In genomic region chr11:117172678-117173421, GRCh38 we compare ENCODE assay signal across 10 cellular contexts. TPM values are rescaled to one million over a fixed set of nuclear protein-coding genes. Genes with fewer than 3 reads are reported as not detected.
DNase-seq lines count a peak whose midpoint lies in the region; ATAC-seq and TF ChIP-seq lines count a peak whose summit lies in the region.
"Had no signal": no experiment of that assay in that cellular context is flagged by ENCODE, and none has a peak within 500 bp of the region (broad histone marks: within the 10 kb centered on the region; RNA-seq: fewer than 3 reads in every experiment).

No MANE protein-coding gene starts in this region.

- no peak overlapping the region for H3K4me3 Mint-ChIP-seq in stimulated activated naive CD8-positive, alpha-beta T cell treated with anti-CD3 and anti-CD28 coated beads, Interleukin-15, Interleukin-2, amounts not matched to agents 100 ng/mL and 50 ng/mL, for 24 hours
- no peak overlapping the region for H3K4me3 Mint-ChIP-seq in stimulated activated naive CD8-positive, alpha-beta T cell treated with anti-CD3 and anti-CD28 coated beads, Interleukin-15, amount 100 ng/mL, for 72 hours
- H3K4me3 Mint-ChIP-seq: activated T-cell treated with anti-CD3 and anti-CD28 coated beads, Interleukin-2, amount 50 U/mL, for 72 hours had no signal

- H3K36me3 ChIP-seq in mesodermal cell (ENCODE audit: control insufficient read depth, insufficient read depth, low read length): peaks cover 61% of the 10 kb centered on the region

- no peak for TF ChIP-seq CTCF in epithelial cell of proximal tubule (conservative IDR thresholded peaks at IDR 0.05; ENCODE audit: low read depth, low read length)

- no peaks in the 10 kb centered on the region for H3K9me3 ChIP-seq in mesodermal cell (ENCODE audit: control insufficient read depth, low read length)

- H3K27ac Mint-ChIP-seq in stimulated activated naive CD8-positive, alpha-beta T cell treated with anti-CD3 and anti-CD28 coated beads, Interleukin-15, Interleukin-2, amounts not matched to agents 100 ng/mL and 50 ng/mL, for 24 hours: peak overlapping the region; percentile 36
- H3K27ac Mint-ChIP-seq in stimulated activated naive CD8-positive, alpha-beta T cell treated with anti-CD3 and anti-CD28 coated beads, Interleukin-15, amount 100 ng/mL, for 72 hours: no peak overlapping the region

- 83 to 92% methylated on average over 13 to 14 of the region's 14 CpGs for WGBS in mesodermal cell (ENCODE audit: insufficient coverage in 2 of 2), 2 experiments

- no peak for ATAC-seq in stimulated activated naive CD8-positive, alpha-beta T cell treated with anti-CD3 and anti-CD28 coated beads, Interleukin-15, amount 100 ng/mL, for 72 hours
- no peak for ATAC-seq in HG02623 (IDR thresholded peaks at IDR 0.05; ENCODE audit: unreplicated experiment)
- ATAC-seq: activated T-cell treated with anti-CD3 and anti-CD28 coated beads, Interleukin-2, amount 50 U/mL, for 72 hours had no signal

- H3K4me1 Mint-ChIP-seq in stimulated activated naive CD8-positive, alpha-beta T cell treated with anti-CD3 and anti-CD28 coated beads, Interleukin-15, Interleukin-2, amounts not matched to agents 100 ng/mL and 50 ng/mL, for 24 hours (ENCODE audit: low read depth): peaks cover 9% of the 10 kb centered on the region
- H3K4me1 Mint-ChIP-seq in stimulated activated naive CD8-positive, alpha-beta T cell treated with anti-CD3 and anti-CD28 coated beads, Interleukin-15, amount 100 ng/mL, for 72 hours: peaks cover 13% of the 10 kb centered on the region

- DNase-seq in stimulated activated naive CD8-positive, alpha-beta T cell treated with anti-CD3 and anti-CD28 coated beads, Interleukin-15, amount 100 ng/mL, for 72 hours: no peak
- DNase-seq in epithelial cell of proximal tubule (ENCODE audit: low read depth) (peak; percentile 16), DMS 273 treated with DMSO at 0.1 percent for 48 hours (lab: John Stamatoyannopoulos, UW) (no peak), glomerular visceral epithelial cell (ENCODE audit: extremely low spot score) (no peak)
- DNase-seq in effector CD4-positive, alpha-beta T cell: no peak
- DNase-seq: activated T-cell treated with anti-CD3 and anti-CD28 coated beads, Interleukin-2, amount 50 U/mL, for 72 hours; NCI-H2029 treated with DMSO at 0.1 percent for 48 hours had no signal

- H3K4me3 ChIP-seq in epithelial cell of proximal tubule (ENCODE audit: low read depth, low read length) (no peak overlapping the region), mesodermal cell (ENCODE audit: extremely low read depth, insufficient read depth, low read length, poor library complexity, severe bottlenecking) (no peak overlapping the region)

- H3K9me3 Mint-ChIP-seq in stimulated activated naive CD8-positive, alpha-beta T cell treated with anti-CD3 and anti-CD28 coated beads, Interleukin-15, Interleukin-2, amounts not matched to agents 100 ng/mL and 50 ng/mL, for 24 hours: no peaks in the 10 kb centered on the region
- no peaks in the 10 kb centered on the region for H3K9me3 Mint-ChIP-seq in stimulated activated naive CD8-positive, alpha-beta T cell treated with anti-CD3 and anti-CD28 coated beads, Interleukin-15, amount 100 ng/mL, for 72 hours
- H3K9me3 Mint-ChIP-seq: activated T-cell treated with anti-CD3 and anti-CD28 coated beads, Interleukin-2, amount 50 U/mL, for 72 hours had no signal

- peak overlapping the region; percentile 73 for H3K27ac ChIP-seq in mesodermal cell (ENCODE audit: low read depth, low read length, severe bottlenecking)

- peaks cover 23% of the 10 kb centered on the region for H3K36me3 Mint-ChIP-seq in stimulated activated naive CD8-positive, alpha-beta T cell treated with anti-CD3 and anti-CD28 coated beads, Interleukin-15, Interleukin-2, amounts not matched to agents 100 ng/mL and 50 ng/mL, for 24 hours (ENCODE audit: low read depth)

- H3K4me1 ChIP-seq in mesodermal cell (ENCODE audit: control insufficient read depth, insufficient read depth, low read length, poor library complexity, severe bottlenecking): peaks cover 34% of the 10 kb centered on the region

- no peaks in the 10 kb centered on the region for H3K27me3 Mint-ChIP-seq in stimulated activated naive CD8-positive, alpha-beta T cell treated with anti-CD3 and anti-CD28 coated beads, Interleukin-15, Interleukin-2, amounts not matched to agents 100 ng/mL and 50 ng/mL, for 24 hours
- no peaks in the 10 kb centered on the region for H3K27me3 Mint-ChIP-seq in stimulated activated naive CD8-positive, alpha-beta T cell treated with anti-CD3 and anti-CD28 coated beads, Interleukin-15, amount 100 ng/mL, for 72 hours

RNA-seq across cellular contexts. Expression of gene SIDT2, which starts 5.7 kb away (rescaled TPM):
- 7.1 and 12.2 TPM in 2 replicates for total RNA-seq in epithelial cell of proximal tubule
- polyA plus RNA-seq in mesodermal cell (2013, experiment 1 of 2): 24.4 TPM
- polyA plus RNA-seq in mesodermal cell (2013, experiment 2 of 2): 22.4 TPM

RNA-seq across cellular contexts. Expression of gene TAGLN, which starts 26.3 kb away (rescaled TPM):
- 470 and 583 TPM in 2 replicates for total RNA-seq in epithelial cell of proximal tubule
- 696 TPM for polyA plus RNA-seq in mesodermal cell (2013, experiment 1 of 2)
- polyA plus RNA-seq in mesodermal cell (2013, experiment 2 of 2): 449 TPM

RNA-seq across cellular contexts. Expression of gene PAFAH1B2, which starts 28.8 kb away (rescaled TPM):
- 95.4 and 103 TPM in 2 replicates for total RNA-seq in epithelial cell of proximal tubule
- 65.6 TPM for polyA plus RNA-seq in mesodermal cell (2013, experiment 1 of 2)
- polyA plus RNA-seq in mesodermal cell (2013, experiment 2 of 2): 65.0 TPM

RNA-seq across cellular contexts. Expression of gene PCSK7, which starts 59.0 kb away (rescaled TPM):
- 19.6 and 29.6 TPM in 2 replicates for total RNA-seq in epithelial cell of proximal tubule
- polyA plus RNA-seq in mesodermal cell (2013, experiment 1 of 2): 24.7 TPM
- polyA plus RNA-seq in mesodermal cell (2013, experiment 2 of 2): 23.8 TPM

RNA-seq across cellular contexts. Expression of gene RNF214, which starts 59.6 kb away (rescaled TPM):
- total RNA-seq in epithelial cell of proximal tubule: 6.5 and 9.7 TPM in 2 replicates
- polyA plus RNA-seq in mesodermal cell (2013, experiment 1 of 2): 34.0 TPM
- 31.0 TPM for polyA plus RNA-seq in mesodermal cell (2013, experiment 2 of 2)
